19 cellular contexts compared by ENCODE assay signal in genomic region chr1:1332774-1333480, GRCh38. TPM values are rescaled to one million over a fixed set of nuclear protein-coding genes. Genes with fewer than 3 reads are reported as not detected.
DNase-seq lines count a peak whose midpoint lies in the region; ATAC-seq, FAIRE-seq and TF ChIP-seq lines count a peak whose summit lies in the region.
"Had no signal": no experiment of that assay in that cellular context is flagged by ENCODE, and none has a peak within 500 bp of the region (broad histone marks: within the 10 kb centered on the region; RNA-seq: fewer than 3 reads in every experiment).

No MANE protein-coding gene starts in this region.

- H3K9ac ChIP-seq in PC-3 (ENCODE audit: low read length): no peak overlapping the region

- peaks cover 5% of the 10 kb centered on the region; the same call in 1 of the 2 replicates for H4K20me1 ChIP-seq in PC-3 (ENCODE audit: low read length)

- ATAC-seq in PC-3 (peak; percentile 27), pancreas (peak in 3 of 4 donors; percentile 3 to 8 (median 6)), GM21619 (IDR thresholded peaks at IDR 0.05; ENCODE audit: unreplicated experiment) (no peak), GM19395 (IDR thresholded peaks at IDR 0.05; ENCODE audit: unreplicated experiment) (no peak)
- ATAC-seq: activated CD8-positive, alpha-beta memory T cell treated with anti-CD3 and anti-CD28 coated beads, Interleukin-2, amount 10 ng/mL, durations not matched to agents 7 days and 5 days; left ventricle myocardium superior had no signal

- FAIRE-seq in bronchial epithelial cell (lab: Jason Lieb, UNC): no peak
- FAIRE-seq in pancreas (lab: Jason Lieb, UNC): no peak
- FAIRE-seq: colon had no signal

- intact Hi-C loops in PC-3 (cut with micrococcal nuclease): no loop called here
- intact Hi-C loops in pancreas (cut with DNase I): no loop called here

- H3K36me3 ChIP-seq in PC-3 (ENCODE audit: low read depth, low read length) (peaks cover 21% of the 10 kb centered on the region), bronchial epithelial cell (ENCODE audit: control insufficient read depth, insufficient read depth, low read length) (peaks cover 12% of the 10 kb centered on the region), pancreas (peaks cover 0 to 5% (median 1%) of the 10 kb centered on the region in 3 donors)

- no TSS peak for BruUV-seq in PC-3 (replicated peaks; lab: Mats Ljungman, UMichigan)

- no peak for TF ChIP-seq CTCF in PC-3 (conservative IDR thresholded peaks at IDR 0.05; ENCODE audit: low read depth, low read length)
- no peak for TF ChIP-seq CTCF in bronchial epithelial cell (IDR thresholded peaks at IDR 0.05; ENCODE audit: insufficient read depth, low read length, severe bottlenecking)
- TF ChIP-seq CTCF in pancreas (IDR thresholded peaks at IDR 0.05): no peak

- H3K4me2 ChIP-seq in PC-3 (ENCODE audit: low read length): peak overlapping the region; percentile 25; the same call in 1 of the 2 replicates

- peak; percentile 73 for DNase-seq in PC-3
- DNase-seq in bronchial epithelial cell (ENCODE audit: low read depth): peak; percentile 49
- no peak for DNase-seq in pancreas
- DNase-seq in NCI-H345 treated with DMSO at 0.1 percent for 48 hours (lab: John Stamatoyannopoulos, UW; ENCODE audit: unreplicated experiment): no peak
- DNase-seq: activated B cell treated with CpG ODN at 0.5 μM for 24 hours; activated CD8-positive, alpha-beta memory T cell treated with anti-CD3 and anti-CD28 coated beads, Interleukin-2, amount 10 ng/mL, durations not matched to agents 7 days and 5 days; activated gamma-delta T cell; aorta; hippocampal formation; left ventricle myocardium superior; NCI-H1436; NCI-H510A; stimulated activated CD4-positive, alpha-beta T cell treated with anti-CD3 and anti-CD28 coated beads, Interleukin-2, amount 100 ng/mL, for 24 hours; T-helper 1 cell; thyroid gland had no signal

- H3K27ac ChIP-seq in PC-3 (ENCODE audit: low read length): no peak overlapping the region
- H3K27ac ChIP-seq in pancreas: no peak overlapping the region
- H3K27ac ChIP-seq: thyroid gland had no signal

- 60 to 74% methylated on average over 48 of the region's 48 CpGs for WGBS in pancreas, 2 donors

- H2AFZ ChIP-seq in PC-3 (ENCODE audit: low read length): no peak overlapping the region

- no peak overlapping the region for H3K4me3 ChIP-seq in PC-3 (ENCODE audit: low read length)
- H3K4me3 ChIP-seq in bronchial epithelial cell (ENCODE audit: low read depth, low read length): no peak overlapping the region
- H3K4me3 ChIP-seq in pancreas: no peak overlapping the region
- H3K4me3 ChIP-seq: thyroid gland had no signal

- CTCF ChIA-PET in PC-3 (lab: Charles Lee): no interaction called here

- H3K4me1 ChIP-seq in PC-3 (ENCODE audit: insufficient read depth, low read length) (peaks cover 36% of the 10 kb centered on the region), pancreas (no peaks in the 10 kb centered on the region)

- POLR2A ChIA-PET in PC-3 (lab: Charles Lee; ENCODE audit: unreplicated experiment): no interaction called here

- no peaks in the 10 kb centered on the region for H3K79me2 ChIP-seq in PC-3 (ENCODE audit: low read length)

- no peaks in the 10 kb centered on the region for H3K9me3 ChIP-seq in PC-3 (ENCODE audit: low read length)
- no peaks in the 10 kb centered on the region for H3K9me3 ChIP-seq in pancreas
- H3K9me3 ChIP-seq: thyroid gland had no signal

- no peaks in the 10 kb centered on the region for H3K9me2 ChIP-seq in PC-3 (replicated peaks; ENCODE audit: low read length)

- H3F3A ChIP-seq in PC-3 (ENCODE audit: low read length, unreplicated experiment): no peaks in the 10 kb centered on the region

- H3K27me3 ChIP-seq in PC-3 (ENCODE audit: low read length) (no peaks in the 10 kb centered on the region), bronchial epithelial cell (ENCODE audit: control insufficient read depth, insufficient read depth, low read length) (no peaks in the 10 kb centered on the region), pancreas (no peaks in the 10 kb centered on the region)
- H3K27me3 ChIP-seq: thyroid gland had no signal

RNA-seq across cellular contexts. Expression of gene TAS1R3, which starts 1.8 kb away (rescaled TPM):
- total RNA-seq in PC-3 (2014; rRNA removed): 1.9 and 4.3 TPM in 2 replicates
- total RNA-seq in bronchial epithelial cell: 0.26 and 0.38 TPM in 2 replicates
- total RNA-seq in pancreas: under 1 TPM; 0.04 to 0.41 (median 0.08) TPM
- polyA plus RNA-seq in pancreas: under 1 TPM; 0.21 to 0.34 TPM
- total RNA-seq: H4 had no signal

RNA-seq across cellular contexts. Expression of gene CPTP, which starts 8.3 kb away (rescaled TPM):
- 141 and 168 TPM in 2 replicates for total RNA-seq in PC-3 (2014; rRNA removed)
- 10.8 and 20.2 TPM in 2 replicates for total RNA-seq in bronchial epithelial cell
- 10 to 100 TPM in 5 of 6 donors, 1 to 10 TPM in 1; 8.0 to 14.8 (median 10.7) TPM for total RNA-seq in pancreas
- polyA plus RNA-seq in pancreas: 10 to 100 TPM; 11.3 to 22.0 TPM

RNA-seq across cellular contexts. Expression of gene INTS11, which starts 8.5 kb away (rescaled TPM):
- total RNA-seq in PC-3 (2014; rRNA removed) (254 and 324 TPM in 2 replicates), bronchial epithelial cell (64.9 and 66.3 TPM in 2 replicates), pancreas (10 to 100 TPM; 33.4 to 60.5 (median 56.8) TPM)
- polyA plus RNA-seq in pancreas: 100 to 1,000 TPM; 268 to 311 TPM

RNA-seq across cellular contexts. Expression of gene DVL1, which starts 16.3 kb away (rescaled TPM):
- total RNA-seq in PC-3 (2014; rRNA removed): 626 and 813 TPM in 2 replicates
- total RNA-seq in bronchial epithelial cell: 208 and 233 TPM in 2 replicates
- 10 to 100 TPM; 30.6 to 54.0 (median 48.3) TPM for total RNA-seq in pancreas
- 100 to 1,000 TPM in 1 of 2 donors, 10 to 100 TPM in 1; 80.5 to 103 TPM for polyA plus RNA-seq in pancreas

RNA-seq across cellular contexts. Expression of gene PUSL1, which starts 24.5 kb away (rescaled TPM):
- total RNA-seq in PC-3 (2014; rRNA removed) (132 and 142 TPM in 2 replicates), bronchial epithelial cell (15.6 and 20.8 TPM in 2 replicates), pancreas (10 to 100 TPM in 2 of 6 donors, 1 to 10 TPM in 4; 7.5 to 11.3 (median 9.7) TPM)
- 10 to 100 TPM; 14.6 to 23.2 TPM for polyA plus RNA-seq in pancreas

Comparison
In these comparisons a context has a peak if more than half of its experiments do, and no peak if none do; other contexts are left out.
1. ATAC-seq: peak in PC-3 (single experiment) and pancreas (3 of 4); none in GM21619 (single experiment) and GM19395 (single experiment).
2. DNase-seq: peak in PC-3 (single experiment) and bronchial epithelial cell (single experiment); none in pancreas (0 of 6) and NCI-H345 treated with DMSO at 0.1 percent for 48 hours (single experiment).